Comparison of ENCODE assay signal across 41 cellular contexts in genomic region chr9:111372297-111372696, GRCh38. TPM values are rescaled to one million over a fixed set of nuclear protein-coding genes. Genes with fewer than 3 reads are reported as not detected.
"Had no signal": no experiment of that assay in that cellular context is flagged by ENCODE, and none has a peak within 500 bp of the region (broad histone marks: within the 10 kb centered on the region; RNA-seq: fewer than 3 reads in every experiment).

No MANE protein-coding gene starts in this region.

- H3K27me3 ChIP-seq: adrenal gland, body of pancreas, brain microvascular endothelial cell, cardiac muscle cell had no signal

- FAIRE-seq: astrocyte, bronchial epithelial cell, TTC549 had no signal

- H3K27ac Mint-ChIP-seq: activated B cell treated with CpG ODN at 0.5 μM for 24 hours; activated CD4-positive, alpha-beta memory T cell treated with anti-CD3 and anti-CD28 coated beads for 36 hours; activated CD4-positive, alpha-beta T cell treated with anti-CD3 and anti-CD28 coated beads, Interleukin-2, amount 10 ng/mL, durations not matched to agents 24 days and 14 days; activated CD8-positive, alpha-beta T cell treated with anti-CD3 and anti-CD28 coated beads for 36 hours; activated naive CD8-positive, alpha-beta T cell treated with anti-CD3 and anti-CD28 coated beads for 36 hours; activated T-cell treated with anti-CD3 and anti-CD28 coated beads, Interleukin-2, amount 50 U/mL, for 72 hours; activated T-helper 1 cell treated with anti-CD3 and anti-CD28 coated beads, Interleukin-12 subunit alpha, Interleukin-12 subunit beta, Interleukin-2, Interleukin-4 antibody, amounts not matched to agents 30 ng/mL and 10 ng/mL and 1 ng/mL, durations not matched to agents 14 hours and 24 hours and 36 hours; activated T-helper 17 cell treated with anti-CD3 and anti-CD28 coated beads, Interleukin-2, amount 50 U/mL, for 72 hours; T-helper 1 cell treated with Interleukin-12 subunit alpha and Interleukin-12 subunit beta and Interleukin-4 antibody, amounts not matched to agents 30 μg/mL and 1 μg/mL, for 36 hours; T-helper 2 cell treated with Interferon-gamma antibody and Interleukin-4, amounts not matched to agents 5 μg/mL and 100 μg/mL, for 36 hours had no signal

- ATAC-seq: activated CD8-positive, alpha-beta T cell treated with anti-CD3 and anti-CD28 coated beads for 36 hours; activated naive CD4-positive, alpha-beta T cell treated with anti-CD3 and anti-CD28 coated beads, Interleukin-2, amount 50 U/mL, for 72 hours; activated T-cell treated with anti-CD3 and anti-CD28 coated beads, Interleukin-2, amount 50 U/mL, for 4 hours; activated T-cell treated with anti-CD3 and anti-CD28 coated beads, Interleukin-2, amount 50 U/mL, for 72 hours; activated T-helper 17 cell treated with anti-CD3 and anti-CD28 coated beads, Interleukin-2, amount 50 U/mL, for 72 hours; body of pancreas had no signal

- H3K4me3 Mint-ChIP-seq: activated B cell treated with CpG ODN at 0.5 μM for 24 hours; activated CD4-positive, alpha-beta memory T cell treated with anti-CD3 and anti-CD28 coated beads for 36 hours; activated CD4-positive, alpha-beta T cell treated with anti-CD3 and anti-CD28 coated beads, Interleukin-2, amount 10 ng/mL, durations not matched to agents 24 days and 14 days; activated CD8-positive, alpha-beta T cell treated with anti-CD3 and anti-CD28 coated beads for 36 hours; activated naive CD8-positive, alpha-beta T cell treated with anti-CD3 and anti-CD28 coated beads for 36 hours; activated T-cell treated with anti-CD3 and anti-CD28 coated beads, Interleukin-2, amount 50 U/mL, for 4 hours; activated T-cell treated with anti-CD3 and anti-CD28 coated beads, Interleukin-2, amount 50 U/mL, for 72 hours; activated T-helper 1 cell treated with anti-CD3 and anti-CD28 coated beads, Interleukin-12 subunit alpha, Interleukin-12 subunit beta, Interleukin-2, Interleukin-4 antibody, amounts not matched to agents 30 ng/mL and 10 ng/mL and 1 ng/mL, durations not matched to agents 14 hours and 24 hours and 36 hours; activated T-helper 17 cell treated with anti-CD3 and anti-CD28 coated beads, Interleukin-2, amount 50 U/mL, for 72 hours; central memory CD8-positive, alpha-beta T cell; T-helper 1 cell treated with Interleukin-12 subunit alpha and Interleukin-12 subunit beta and Interleukin-4 antibody, amounts not matched to agents 30 μg/mL and 1 μg/mL, for 36 hours; T-helper 2 cell treated with Interferon-gamma antibody and Interleukin-4, amounts not matched to agents 5 μg/mL and 100 μg/mL, for 36 hours had no signal

- H3K4me1 Mint-ChIP-seq: activated B cell treated with CpG ODN at 0.5 μM for 24 hours; activated CD4-positive, alpha-beta T cell treated with anti-CD3 and anti-CD28 coated beads, Interleukin-2, amount 10 ng/mL, durations not matched to agents 24 days and 14 days; activated naive CD8-positive, alpha-beta T cell treated with anti-CD3 and anti-CD28 coated beads for 36 hours; activated T-helper 17 cell treated with anti-CD3 and anti-CD28 coated beads, Interleukin-2, amount 50 U/mL, for 72 hours; central memory CD8-positive, alpha-beta T cell had no signal

- H3K4me1 ChIP-seq: adrenal gland, body of pancreas had no signal

- H3K9me3 Mint-ChIP-seq: activated B cell treated with CpG ODN at 0.5 μM for 24 hours; activated CD4-positive, alpha-beta memory T cell treated with anti-CD3 and anti-CD28 coated beads for 36 hours; activated CD4-positive, alpha-beta T cell treated with anti-CD3 and anti-CD28 coated beads, Interleukin-2, amount 10 ng/mL, durations not matched to agents 24 days and 14 days; activated CD8-positive, alpha-beta T cell treated with anti-CD3 and anti-CD28 coated beads for 36 hours; activated naive CD4-positive, alpha-beta T cell treated with anti-CD3 and anti-CD28 coated beads, Interleukin-2, amount 50 U/mL, for 72 hours; activated naive CD8-positive, alpha-beta T cell treated with anti-CD3 and anti-CD28 coated beads for 36 hours; activated T-cell treated with anti-CD3 and anti-CD28 coated beads, Interleukin-2, amount 50 U/mL, for 4 hours; activated T-cell treated with anti-CD3 and anti-CD28 coated beads, Interleukin-2, amount 50 U/mL, for 72 hours; activated T-helper 1 cell treated with anti-CD3 and anti-CD28 coated beads, Interleukin-12 subunit alpha, Interleukin-12 subunit beta, Interleukin-2, Interleukin-4 antibody, amounts not matched to agents 30 ng/mL and 10 ng/mL and 1 ng/mL, durations not matched to agents 14 hours and 24 hours and 36 hours; activated T-helper 17 cell treated with anti-CD3 and anti-CD28 coated beads, Interleukin-2, amount 50 U/mL, for 72 hours; central memory CD8-positive, alpha-beta T cell; T-helper 1 cell treated with Interleukin-12 subunit alpha and Interleukin-12 subunit beta and Interleukin-4 antibody, amounts not matched to agents 30 μg/mL and 1 μg/mL, for 36 hours; T-helper 2 cell treated with Interferon-gamma antibody and Interleukin-4, amounts not matched to agents 5 μg/mL and 100 μg/mL, for 36 hours had no signal

- DNase-seq: activated B cell treated with CpG ODN at 0.5 μM for 24 hours; activated CD4-positive, alpha-beta memory T cell treated with anti-CD3 and anti-CD28 coated beads for 36 hours; activated CD4-positive, alpha-beta T cell treated with anti-CD3 and anti-CD28 coated beads for 4 hours; activated CD4-positive, alpha-beta T cell treated with anti-CD3 and anti-CD28 coated beads, Interleukin-2, amount 10 ng/mL, durations not matched to agents 24 days and 14 days; activated CD4-positive, alpha-beta T cell treated with anti-CD3 and anti-CD28 coated beads, Interleukin-2, amount 50 U/mL, for 1 hour; activated CD4-positive, alpha-beta T cell treated with anti-CD3 and anti-CD28 coated beads, Interleukin-2, amount 50 U/mL, for 4 hours; activated CD4-positive, CD25-positive, alpha-beta regulatory T cell treated with anti-CD3 and anti-CD28 coated beads, Interleukin-2, amount 50 U/mL, for 72 hours; activated CD8-positive, alpha-beta memory T cell treated with anti-CD3 and anti-CD28 coated beads, Interleukin-2, amount 50 U/mL, for 4 hours; activated CD8-positive, alpha-beta T cell treated with anti-CD3 and anti-CD28 coated beads for 36 hours; activated effector memory CD4-positive, alpha-beta T cell treated with anti-CD3 and anti-CD28 coated beads, Interleukin-2, amount 50 U/mL, for 16 hours; activated gamma-delta T cell treated with Interleukin-2 at 50 U/mL for 16 hours; activated naive CD4-positive, alpha-beta T cell; activated naive CD4-positive, alpha-beta T cell treated with anti-CD3 and anti-CD28 coated beads, Interleukin-2, amount 50 U/mL, for 16 hours; activated naive CD8-positive, alpha-beta T cell treated with anti-CD3 and anti-CD28 coated beads for 36 hours; activated T-cell treated with anti-CD3 and anti-CD28 coated beads for 4 hours; activated T-cell treated with anti-CD3 and anti-CD28 coated beads, Interleukin-2, amount 50 U/mL, for 1 hour; activated T-cell treated with anti-CD3 and anti-CD28 coated beads, Interleukin-2, amount 50 U/mL, for 4 hours; activated T-cell treated with anti-CD3 and anti-CD28 coated beads, Interleukin-2, amount 50 U/mL, for 72 hours; adrenal gland; amniotic stem cell; aorta; body of pancreas; brain microvascular endothelial cell; caudate nucleus; cerebellar nuclear complex; T-helper 1 cell; T-helper 2 cell; T-helper 9 cell had no signal

- H3K27me3 Mint-ChIP-seq: activated B cell treated with CpG ODN at 0.5 μM for 24 hours; activated CD4-positive, alpha-beta memory T cell treated with anti-CD3 and anti-CD28 coated beads for 36 hours; activated CD4-positive, alpha-beta T cell treated with anti-CD3 and anti-CD28 coated beads, Interleukin-2, amount 10 ng/mL, durations not matched to agents 24 days and 14 days; activated CD8-positive, alpha-beta T cell treated with anti-CD3 and anti-CD28 coated beads for 36 hours; activated naive CD8-positive, alpha-beta T cell treated with anti-CD3 and anti-CD28 coated beads for 36 hours; activated T-helper 17 cell treated with anti-CD3 and anti-CD28 coated beads, Interleukin-2, amount 50 U/mL, for 72 hours; central memory CD8-positive, alpha-beta T cell had no signal

- H3K4me3 ChIP-seq: adrenal gland, body of pancreas, cardiac muscle cell had no signal

- H3K9me3 ChIP-seq: adrenal gland, body of pancreas had no signal

- H3K27ac ChIP-seq: adrenal gland, body of pancreas, brain microvascular endothelial cell, cardiac muscle cell, VCaP had no signal

RNA-seq across cellular contexts. Expression of gene OR2K2, which starts 42.3 kb away (rescaled TPM):
- total RNA-seq: activated B cell treated with CpG ODN at 0.5 μM for 24 hours; activated CD4-positive, alpha-beta memory T cell treated with anti-CD3 and anti-CD28 coated beads for 36 hours; activated CD4-positive, alpha-beta T cell treated with anti-CD3 and anti-CD28 coated beads, Interleukin-2, amount 10 ng/mL, durations not matched to agents 24 days and 14 days; activated CD8-positive, alpha-beta memory T cell treated with anti-CD3 and anti-CD28 coated beads for 36 hours; activated CD8-positive, alpha-beta T cell treated with anti-CD3 and anti-CD28 coated beads for 36 hours; activated naive CD4-positive, alpha-beta T cell treated with anti-CD3 and anti-CD28 coated beads, Interleukin-2, amount 50 U/mL, for 72 hours; activated naive CD8-positive, alpha-beta T cell treated with anti-CD3 and anti-CD28 coated beads for 36 hours; activated T-cell treated with anti-CD3 and anti-CD28 coated beads, Interleukin-2, amount 50 U/mL, for 4 hours; activated T-cell treated with anti-CD3 and anti-CD28 coated beads, Interleukin-2, amount 50 U/mL, for 72 hours; activated T-helper 1 cell treated with anti-CD3 and anti-CD28 coated beads, Interleukin-12 subunit alpha, Interleukin-12 subunit beta, Interleukin-2, Interleukin-4 antibody, amounts not matched to agents 30 ng/mL and 10 ng/mL and 1 ng/mL, durations not matched to agents 14 hours and 24 hours and 36 hours; activated T-helper 17 cell treated with anti-CD3 and anti-CD28 coated beads, Interleukin-2, amount 50 U/mL, for 72 hours; adrenal gland; aorta; astrocyte; body of pancreas; bronchial epithelial cell; cardiac muscle cell; chondrocyte had no signal
- polyA plus RNA-seq: adrenal gland, aorta had no signal
